5 cellular contexts compared by ENCODE assay signal in genomic region chr13:52207896-52208295, GRCh38. TPM values are rescaled to one million over a fixed set of nuclear protein-coding genes. Genes with fewer than 3 reads are reported as not detected.
DNase-seq lines count a peak whose midpoint lies in the region; ATAC-seq, FAIRE-seq and TF ChIP-seq lines count a peak whose summit lies in the region.
"Not testable (repeated sequence)": the region's sequence is repeated elsewhere in the genome, so short reads cannot be mapped to it uniquely, and the experiment has no call there.

No MANE protein-coding gene starts in this region.

- TF ChIP-seq RAD21 in HepG2 (CRISPR knock-in tag; IDR thresholded peaks at IDR 0.05): not testable (repeated sequence)

- not testable (repeated sequence) for H3K9me3 Mint-ChIP-seq in activated CD4-positive, alpha-beta T cell treated with anti-CD3 and anti-CD28 coated beads, Interleukin-2, amount 10 ng/mL, durations not matched to agents 7 days and 5 days; activated naive CD8-positive, alpha-beta T cell treated with anti-CD3 and anti-CD28 coated beads, Interleukin-2, amount 50 U/mL, for 24 hours; neural progenitor cell; stimulated activated naive B cell treated with anti-CD40 and anti-IgM and Interleukin-4, amounts not matched to agents 10 μg/mL and 1 μg/mL and 100 μg/mL, for 72 hours

- not testable (repeated sequence) for H2AFZ ChIP-seq in HepG2 (ENCODE audit: low read length); neural progenitor cell (replicated peaks)

- not testable (repeated sequence) for TF ChIP-seq EP300 in HepG2 (IDR thresholded peaks at IDR 0.05; ENCODE audit: low read depth in 2 of 2, low read length in 2 of 2); HepG2 (CRISPR knock-in tag; IDR thresholded peaks at IDR 0.05; ENCODE audit: borderline replicate concordance)

- H4K20me1 ChIP-seq in HepG2 (ENCODE audit: insufficient read depth, low read length); neural progenitor cell (ENCODE audit: low read depth): not testable (repeated sequence)

- peak overlapping the region in 1 of 3 experiments; percentile 43; a peak in 1 of 6 replicates for H3K4me3 ChIP-seq in HepG2 (replicated peaks in 1 of 3; ENCODE audit: insufficient read depth in 1 of 3, low read depth in 2 of 3, low read length in 3 of 3)
- not testable (repeated sequence) for H3K4me3 ChIP-seq in neural progenitor cell

- POLR2A ChIA-PET in activated CD4-positive, alpha-beta T cell treated with anti-CD3 and anti-CD28 coated beads, Interleukin-2, amount 10 ng/mL, durations not matched to agents 7 days and 5 days (lab: Charles Lee): not testable (repeated sequence)
- POLR2A ChIA-PET in HepG2 (lab: Yijun Ruan, JAX): interaction anchor here (1.5 kb wide), 1 partner anchor 47 kb away, joined by 3 read pairs; no protein-coding TSS in a partner anchor

- H3K27me3 Mint-ChIP-seq in activated CD4-positive, alpha-beta T cell treated with anti-CD3 and anti-CD28 coated beads, Interleukin-2, amount 10 ng/mL, durations not matched to agents 7 days and 5 days; activated naive CD8-positive, alpha-beta T cell treated with anti-CD3 and anti-CD28 coated beads, Interleukin-2, amount 50 U/mL, for 24 hours; neural progenitor cell (ENCODE audit: insufficient read depth, low read depth); stimulated activated naive B cell treated with anti-CD40 and anti-IgM and Interleukin-4, amounts not matched to agents 10 μg/mL and 1 μg/mL and 100 μg/mL, for 72 hours: not testable (repeated sequence)

- H3K27ac Mint-ChIP-seq in activated CD4-positive, alpha-beta T cell treated with anti-CD3 and anti-CD28 coated beads, Interleukin-2, amount 10 ng/mL, durations not matched to agents 7 days and 5 days: peak overlapping the region; percentile 21
- peak overlapping the region; percentile 54 for H3K27ac Mint-ChIP-seq in activated naive CD8-positive, alpha-beta T cell treated with anti-CD3 and anti-CD28 coated beads, Interleukin-2, amount 50 U/mL, for 24 hours
- H3K27ac Mint-ChIP-seq in neural progenitor cell: peak overlapping the region; percentile 9
- H3K27ac Mint-ChIP-seq in stimulated activated naive B cell treated with anti-CD40 and anti-IgM and Interleukin-4, amounts not matched to agents 10 μg/mL and 1 μg/mL and 100 μg/mL, for 72 hours: not testable (repeated sequence)

- H3K36me3 Mint-ChIP-seq in activated CD4-positive, alpha-beta T cell treated with anti-CD3 and anti-CD28 coated beads, Interleukin-2, amount 10 ng/mL, durations not matched to agents 7 days and 5 days (ENCODE audit: low read depth); activated naive CD8-positive, alpha-beta T cell treated with anti-CD3 and anti-CD28 coated beads, Interleukin-2, amount 50 U/mL, for 24 hours (ENCODE audit: low read depth); neural progenitor cell; stimulated activated naive B cell treated with anti-CD40 and anti-IgM and Interleukin-4, amounts not matched to agents 10 μg/mL and 1 μg/mL and 100 μg/mL, for 72 hours: not testable (repeated sequence)

- TF ChIP-seq CTCF in HepG2 (CRISPR knock-in tag; IDR thresholded peaks at IDR 0.05); neural progenitor cell (IDR thresholded peaks at IDR 0.05): not testable (repeated sequence)

- not testable (repeated sequence) for H3K36me3 ChIP-seq in HepG2 (replicated peaks in 1 of 2; ENCODE audit: control insufficient read depth in 1 of 2, insufficient read depth in 2 of 2, low read length in 2 of 2); neural progenitor cell

- BruUV-seq in HepG2 (replicated peaks; lab: Mats Ljungman, UMichigan): not testable (repeated sequence)

- 0 out of 2 replicates have a peak overlapping the region, but pooled peaks have one; percentile 29 for H3K9ac ChIP-seq in HepG2 (ENCODE audit: insufficient read depth, low read depth, low read length)
- H3K9ac ChIP-seq in neural progenitor cell: not testable (repeated sequence)

- H3F3A ChIP-seq in neural progenitor cell (ENCODE audit: low read depth): not testable (repeated sequence)

- H3K4me1 Mint-ChIP-seq in activated CD4-positive, alpha-beta T cell treated with anti-CD3 and anti-CD28 coated beads, Interleukin-2, amount 10 ng/mL, durations not matched to agents 7 days and 5 days; activated naive CD8-positive, alpha-beta T cell treated with anti-CD3 and anti-CD28 coated beads, Interleukin-2, amount 50 U/mL, for 24 hours; neural progenitor cell; stimulated activated naive B cell treated with anti-CD40 and anti-IgM and Interleukin-4, amounts not matched to agents 10 μg/mL and 1 μg/mL and 100 μg/mL, for 72 hours: not testable (repeated sequence)

- H3K4me3 Mint-ChIP-seq in activated CD4-positive, alpha-beta T cell treated with anti-CD3 and anti-CD28 coated beads, Interleukin-2, amount 10 ng/mL, durations not matched to agents 7 days and 5 days; activated naive CD8-positive, alpha-beta T cell treated with anti-CD3 and anti-CD28 coated beads, Interleukin-2, amount 50 U/mL, for 24 hours; neural progenitor cell: not testable (repeated sequence)
- H3K4me3 Mint-ChIP-seq in stimulated activated naive B cell treated with anti-CD40 and anti-IgM and Interleukin-4, amounts not matched to agents 10 μg/mL and 1 μg/mL and 100 μg/mL, for 72 hours: peak overlapping the region in 1 of 2 donors; percentile 11

- not testable (repeated sequence) for TF ChIP-seq POLR2A in HepG2 (IDR thresholded peaks at IDR 0.05; ENCODE audit: insufficient read depth in 1 of 2, low read depth in 2 of 2, low read length in 2 of 2)

- in situ Hi-C loops in HepG2 (cut with HindIII; ENCODE audit: extremely low pct_ligation_motif_present, low pct_unique_long_range_greater_than_20kb): not testable (repeated sequence)

- not testable (repeated sequence) for DNase-seq in activated CD4-positive, alpha-beta T cell treated with anti-CD3 and anti-CD28 coated beads, Interleukin-2, amount 10 ng/mL, durations not matched to agents 7 days and 5 days; activated naive CD8-positive, alpha-beta T cell treated with anti-CD3 and anti-CD28 coated beads, Interleukin-2, amount 50 U/mL, for 24 hours; HepG2 (ENCODE audit: low spot score); neural progenitor cell (ENCODE audit: low spot score); stimulated activated naive B cell treated with anti-CD40 and anti-IgM and Interleukin-4, amounts not matched to agents 10 μg/mL and 1 μg/mL and 100 μg/mL, for 72 hours

- H3K9me3 ChIP-seq in HepG2 (ENCODE audit: low read length); neural progenitor cell (ENCODE audit: low read depth): not testable (repeated sequence)

- peak overlapping the region; percentile 5 for H3K27ac ChIP-seq in HepG2 (ENCODE audit: extremely low read length, insufficient read depth, low read length)
- not testable (repeated sequence) for H3K27ac ChIP-seq in neural progenitor cell

- peaks cover 67% of the 10 kb centered on the region for H3K4me1 ChIP-seq in HepG2 (ENCODE audit: insufficient read depth, low read length)
- H3K4me1 ChIP-seq in neural progenitor cell: not testable (repeated sequence)

- not testable (repeated sequence) for H3K27me3 ChIP-seq in HepG2 (ENCODE audit: control insufficient read depth in 1 of 2, insufficient read depth in 2 of 2, low read length in 2 of 2); neural progenitor cell

- CTCF ChIA-PET in activated CD4-positive, alpha-beta T cell treated with anti-CD3 and anti-CD28 coated beads, Interleukin-2, amount 10 ng/mL, durations not matched to agents 7 days and 5 days (lab: Charles Lee); HepG2 (lab: Yijun Ruan, JAX; ENCODE audit: low intra/inter-chr PET ratio, low total read pairs): not testable (repeated sequence)

- intact Hi-C loops in HepG2 (cut with micrococcal nuclease; ENCODE audit: unreplicated experiment): loop anchor here (10.0 kb wide), 1 partner anchor 233 kb away; no protein-coding TSS in a partner anchor

- 24% methylated on average over 3 of the region's 3 CpGs for WGBS in HepG2 (ENCODE audit: low lambda C conversion rate)

- peak overlapping the region; percentile 69 for H3K4me2 ChIP-seq in HepG2 (ENCODE audit: low read depth, low read length)
- not testable (repeated sequence) for H3K4me2 ChIP-seq in neural progenitor cell

- H3K79me2 ChIP-seq in HepG2 (ENCODE audit: insufficient read depth, low read length); neural progenitor cell (ENCODE audit: low read depth): not testable (repeated sequence)

- FAIRE-seq in HepG2 (lab: Jason Lieb, UNC): not testable (repeated sequence)

- not testable (repeated sequence) for ATAC-seq in activated naive CD8-positive, alpha-beta T cell treated with anti-CD3 and anti-CD28 coated beads, Interleukin-2, amount 50 U/mL, for 24 hours
- ATAC-seq in HepG2: peak; percentile 14
- peak; percentile 24 to 25 for ATAC-seq in stimulated activated naive B cell treated with anti-CD40 and anti-IgM and Interleukin-4, amounts not matched to agents 10 μg/mL and 1 μg/mL and 100 μg/mL, for 72 hours (replicated peaks)

RNA-seq across cellular contexts. Expression of gene NEK3, which starts 48.5 kb away (rescaled TPM):
- total RNA-seq in activated CD4-positive, alpha-beta T cell treated with anti-CD3 and anti-CD28 coated beads, Interleukin-2, amount 10 ng/mL, durations not matched to agents 7 days and 5 days: 1 to 10 TPM; 3.7 to 5.1 TPM
- total RNA-seq in HepG2 (2016; rRNA removed; fragmentation: Illumina TruSeq; extraction: Trizol) (36.7 and 44.9 TPM in 2 replicates), neural progenitor cell (ENCODE audit: low replicate concordance) (24.9 and 38.4 TPM in 2 replicates)
- 9.7 and 12.6 TPM in 2 replicates for total RNA-seq in HepG2 (2016; cell fraction: cytosol; rRNA removed; fragmentation: Illumina TruSeq; extraction: Trizol; ENCODE audit: low read depth)
- 36.6 and 45.1 TPM in 2 replicates for total RNA-seq in HepG2 (2016; cell fraction: insoluble cytoplasmic fraction; rRNA removed; fragmentation: Illumina TruSeq; extraction: Trizol)
- 19.2 and 21.1 TPM in 2 replicates for total RNA-seq in HepG2 (2016; cell fraction: membrane; rRNA removed; fragmentation: Illumina TruSeq; extraction: Trizol)
- total RNA-seq in HepG2 (2016; cell fraction: nucleus; rRNA removed; fragmentation: Illumina TruSeq; extraction: Trizol): 32.6 and 38.5 TPM in 2 replicates
- 47.6 and 68.2 TPM in 2 replicates for polyA plus RNA-seq in HepG2 (2011; rRNA removed)
- 25.3 and 33.8 TPM in 2 replicates for polyA plus RNA-seq in HepG2 (2011; cell fraction: cytosol; rRNA removed)
- 67.5 and 93.8 TPM in 2 replicates for polyA plus RNA-seq in HepG2 (2011; cell fraction: nucleus; rRNA removed)
- 33.0 and 40.9 TPM in 2 replicates for polyA plus RNA-seq in HepG2 (2012)
- 6.4 and 9.5 TPM in 2 replicates for polyA plus RNA-seq in HepG2 (2016; cell fraction: cytosol; fragmentation: Illumina TruSeq; extraction: Trizol; ENCODE audit: low read depth)
- polyA plus RNA-seq in HepG2 (2016; cell fraction: insoluble cytoplasmic fraction; fragmentation: Illumina TruSeq; extraction: Trizol; ENCODE audit: low read depth): 47.8 and 50.1 TPM in 2 replicates
- 12.9 and 17.9 TPM in 2 replicates for polyA plus RNA-seq in HepG2 (2016; cell fraction: membrane; fragmentation: Illumina TruSeq; extraction: Trizol; ENCODE audit: low read depth)
- 62.7 and 63.1 TPM in 2 replicates for polyA plus RNA-seq in HepG2 (2016; cell fraction: nucleus; fragmentation: Illumina TruSeq; extraction: Trizol; ENCODE audit: insufficient read depth, low read depth)
- 1.7 and 17.2 TPM in 2 replicates for polyA minus RNA-seq in HepG2 (2011; rRNA and poly(A)+ RNA removed; ENCODE audit: low replicate concordance)
- 22.9 and 23.5 TPM in 2 replicates for polyA minus RNA-seq in HepG2 (2011; cell fraction: cytosol; rRNA and poly(A)+ RNA removed)
- 56.4 and 60.9 TPM in 2 replicates for polyA minus RNA-seq in HepG2 (2011; cell fraction: nucleus; rRNA and poly(A)+ RNA removed)
